In genomic region chr4:128076465-128076864, GRCh38 we compare ENCODE assay signal across 34 cellular contexts.
"Had no signal": no experiment of that assay in that cellular context is flagged by ENCODE, and none has a peak within 500 bp of the region (broad histone marks: within the 10 kb centered on the region; RNA-seq: fewer than 3 reads in every experiment).

No MANE protein-coding gene starts in this region.

- FAIRE-seq: astrocyte, TTC549 had no signal

- DNase-seq: activated B cell treated with CpG ODN at 0.5 μM for 24 hours; activated CD4-positive, alpha-beta memory T cell treated with anti-CD3 and anti-CD28 coated beads for 36 hours; activated CD4-positive, alpha-beta T cell treated with anti-CD3 and anti-CD28 coated beads for 4 hours; activated CD4-positive, alpha-beta T cell treated with anti-CD3 and anti-CD28 coated beads, Interleukin-2, amount 10 ng/mL, durations not matched to agents 24 days and 14 days; activated CD4-positive, alpha-beta T cell treated with anti-CD3 and anti-CD28 coated beads, Interleukin-2, amount 50 U/mL, for 1 hour; activated CD4-positive, alpha-beta T cell treated with anti-CD3 and anti-CD28 coated beads, Interleukin-2, amount 50 U/mL, for 4 hours; activated CD4-positive, CD25-positive, alpha-beta regulatory T cell treated with anti-CD3 and anti-CD28 coated beads, Interleukin-2, amount 50 U/mL, for 72 hours; activated CD8-positive, alpha-beta memory T cell treated with anti-CD3 and anti-CD28 coated beads, Interleukin-2, amount 50 U/mL, for 4 hours; activated CD8-positive, alpha-beta T cell treated with anti-CD3 and anti-CD28 coated beads for 36 hours; activated effector memory CD4-positive, alpha-beta T cell treated with anti-CD3 and anti-CD28 coated beads, Interleukin-2, amount 50 U/mL, for 16 hours; activated gamma-delta T cell treated with Interleukin-2 at 50 U/mL for 16 hours; activated naive CD4-positive, alpha-beta T cell; activated naive CD4-positive, alpha-beta T cell treated with anti-CD3 and anti-CD28 coated beads for 36 hours; activated naive CD4-positive, alpha-beta T cell treated with anti-CD3 and anti-CD28 coated beads, Interleukin-2, amount 50 U/mL, for 16 hours; activated naive CD8-positive, alpha-beta T cell treated with anti-CD3 and anti-CD28 coated beads for 36 hours; activated T-cell treated with anti-CD3 and anti-CD28 coated beads for 4 hours; activated T-cell treated with anti-CD3 and anti-CD28 coated beads, Interleukin-2, amount 50 U/mL, for 1 hour; activated T-cell treated with anti-CD3 and anti-CD28 coated beads, Interleukin-2, amount 50 U/mL, for 4 hours; activated T-cell treated with anti-CD3 and anti-CD28 coated beads, Interleukin-2, amount 50 U/mL, for 72 hours; adrenal gland; amniotic stem cell; aorta; body of pancreas; brain microvascular endothelial cell; central memory CD4-positive, alpha-beta T cell; T-helper 1 cell; T-helper 2 cell; T-helper 9 cell had no signal

- H3K27ac ChIP-seq: adrenal gland, body of pancreas, brain microvascular endothelial cell, breast epithelium, VCaP had no signal

- H3K9me3 ChIP-seq: adrenal gland, body of pancreas, breast epithelium had no signal

- H3K27me3 ChIP-seq: adrenal gland, body of pancreas, brain microvascular endothelial cell, breast epithelium had no signal

- H3K36me3 ChIP-seq: breast epithelium had no signal

- H3K4me1 ChIP-seq: adrenal gland, body of pancreas, breast epithelium had no signal

- ATAC-seq: activated CD8-positive, alpha-beta T cell treated with anti-CD3 and anti-CD28 coated beads for 36 hours; activated naive CD4-positive, alpha-beta T cell treated with anti-CD3 and anti-CD28 coated beads, Interleukin-2, amount 50 U/mL, for 72 hours; activated T-cell treated with anti-CD3 and anti-CD28 coated beads, Interleukin-2, amount 50 U/mL, for 4 hours; activated T-cell treated with anti-CD3 and anti-CD28 coated beads, Interleukin-2, amount 50 U/mL, for 72 hours; activated T-helper 17 cell treated with anti-CD3 and anti-CD28 coated beads, Interleukin-2, amount 50 U/mL, for 72 hours; body of pancreas had no signal

- H3K4me3 ChIP-seq: adrenal gland, body of pancreas, breast epithelium had no signal
